In genomic region chr14:89428556-89429196, GRCh38 we compare ENCODE assay signal across 8 cellular contexts. TPM values are rescaled to one million over a fixed set of nuclear protein-coding genes. Genes with fewer than 3 reads are reported as not detected.
A peak's percentile ranks its signal among the peaks of the same experiment; 100 is the strongest.
DNase-seq lines count a peak whose midpoint lies in the region; ATAC-seq and TF ChIP-seq lines count a peak whose summit lies in the region.

No MANE protein-coding gene starts in this region.

- H3K4me2 ChIP-seq in Loucy (ENCODE audit: low read depth, low read length, poor library complexity, severe bottlenecking) = peak overlapping the region; percentile 95

- H3K27me3 ChIP-seq in ACC112 (ENCODE audit: insufficient read depth, low read length) = no peaks in the 10 kb centered on the region
- no peaks in the 10 kb centered on the region for H3K27me3 ChIP-seq in Loucy (ENCODE audit: insufficient read depth, low read length, poor library complexity, severe bottlenecking)
- no peaks in the 10 kb centered on the region for H3K27me3 ChIP-seq in layer of hippocampus (ENCODE audit: control insufficient read depth, insufficient read depth, low read length)
- no peaks in the 10 kb centered on the region for H3K27me3 ChIP-seq in upper lobe of left lung

- H3K36me3 Mint-ChIP-seq in activated CD4-positive, alpha-beta memory T cell treated with anti-CD3 and anti-CD28 coated beads for 36 hours = no peaks in the 10 kb centered on the region

- H3K4me1 ChIP-seq in ACC112 (ENCODE audit: control insufficient read depth, insufficient read depth, low read length, unreplicated experiment) (peaks cover 65% of the 10 kb centered on the region), Loucy (ENCODE audit: insufficient read depth, low read length, poor library complexity, severe bottlenecking) (peaks cover 69% of the 10 kb centered on the region), upper lobe of left lung (peaks cover 21 to 34% (median 31%) of the 10 kb centered on the region in 4 donors)

- WGBS in upper lobe of left lung, 2 donors = 72 to 78% methylated on average over 5 to 17 of the region's 17 CpGs

- TF ChIP-seq CTCF in Loucy (conservative IDR thresholded peaks at IDR 0.05; ENCODE audit: low read length) (no peak), upper lobe of left lung (IDR thresholded peaks at IDR 0.05) (no peak)

- H3K4me3 Mint-ChIP-seq in activated CD4-positive, alpha-beta memory T cell treated with anti-CD3 and anti-CD28 coated beads for 36 hours = peak overlapping the region; percentile 67

- H3K27ac ChIP-seq in ACC112 (ENCODE audit: low read depth, low read length) (peak overlapping the region; percentile 80), layer of hippocampus (ENCODE audit: low read depth, low read length) (peak overlapping the region; percentile 84), upper lobe of left lung (peak overlapping the region in 3 of 4 donors; percentile 54 to 89 (median 79))

- CTCF ChIA-PET in activated CD4-positive, alpha-beta memory T cell treated with anti-CD3 and anti-CD28 coated beads for 36 hours (lab: Charles Lee) = interaction anchor here (0.9 kb wide), 1 partner anchor 251 kb away, joined by 3 read pairs; no protein-coding TSS in a partner anchor

- H3K9ac ChIP-seq in Loucy (ENCODE audit: low read depth, low read length, poor library complexity, severe bottlenecking) = peak overlapping the region; percentile 92

- DNase-seq in activated CD4-positive, alpha-beta memory T cell treated with anti-CD3 and anti-CD28 coated beads for 36 hours = no peak
- peak in 1 of 2 donors; percentile 61 for DNase-seq in upper lobe of left lung
- no peak for DNase-seq in EL
- no peak for DNase-seq in T-helper 9 cell

- H2AFZ ChIP-seq in ACC112 (ENCODE audit: low read length, unreplicated experiment) = peak overlapping the region; percentile 65
- H2AFZ ChIP-seq in Loucy (ENCODE audit: low read length) = no peak overlapping the region

- H3F3A ChIP-seq in Loucy (ENCODE audit: low read depth) = peaks cover 3% of the 10 kb centered on the region; the same call in 1 of the 2 replicates

- no peak for TF ChIP-seq POLR2A in upper lobe of left lung (IDR thresholded peaks at IDR 0.05)

- POLR2A ChIA-PET in activated CD4-positive, alpha-beta memory T cell treated with anti-CD3 and anti-CD28 coated beads for 36 hours (lab: Charles Lee) = interaction anchor here (0.6 to 2.8 kb wide), 8 partner anchors 13 to 255 kb away, joined by 3 to 32 read pairs (median 4); no protein-coding TSS in a partner anchor

- intact Hi-C loops in activated CD4-positive, alpha-beta memory T cell treated with anti-CD3 and anti-CD28 coated beads for 36 hours (cut with micrococcal nuclease) = loop anchor here (1.0 to 2.0 kb wide), 3 partner anchors 152 to 292 kb away; no protein-coding TSS in a partner anchor

- H3K36me3 ChIP-seq in ACC112 (ENCODE audit: insufficient read depth, low read length) (no peaks in the 10 kb centered on the region), Loucy (ENCODE audit: insufficient read depth, low read length) (no peaks in the 10 kb centered on the region), upper lobe of left lung (no peaks in the 10 kb centered on the region)

- no peaks in the 10 kb centered on the region for H3K9me3 Mint-ChIP-seq in activated CD4-positive, alpha-beta memory T cell treated with anti-CD3 and anti-CD28 coated beads for 36 hours

- peak overlapping the region; percentile 88 for H3K27ac Mint-ChIP-seq in activated CD4-positive, alpha-beta memory T cell treated with anti-CD3 and anti-CD28 coated beads for 36 hours

- ATAC-seq in upper lobe of left lung (ENCODE audit: low FRiP score in 2 of 2) (peak in 1 of 2 donors; percentile 30), HG02938 (IDR thresholded peaks at IDR 0.05; ENCODE audit: unreplicated experiment) (no peak)

- no peaks in the 10 kb centered on the region for H3K27me3 Mint-ChIP-seq in activated CD4-positive, alpha-beta memory T cell treated with anti-CD3 and anti-CD28 coated beads for 36 hours

- no peaks in the 10 kb centered on the region for H3K9me2 ChIP-seq in Loucy (replicated peaks; ENCODE audit: low read depth, low read length)

- TF ChIP-seq EP300 in upper lobe of left lung (IDR thresholded peaks at IDR 0.05) = no peak

- peaks cover 72% of the 10 kb centered on the region for H3K4me1 Mint-ChIP-seq in activated CD4-positive, alpha-beta memory T cell treated with anti-CD3 and anti-CD28 coated beads for 36 hours (ENCODE audit: low read depth)

- no peaks in the 10 kb centered on the region for H3K9me3 ChIP-seq in Loucy (ENCODE audit: insufficient read depth, low read depth, low read length)
- no peaks in the 10 kb centered on the region for H3K9me3 ChIP-seq in upper lobe of left lung

- H3K79me2 ChIP-seq in ACC112 (ENCODE audit: control insufficient read depth, insufficient read depth, low read length, unreplicated experiment) (no peaks in the 10 kb centered on the region), Loucy (ENCODE audit: insufficient read depth, low read length) (peaks cover 66% of the 10 kb centered on the region)

- H3K4me3 ChIP-seq in ACC112 (ENCODE audit: low read depth, low read length) = peak overlapping the region; percentile 70
- H3K4me3 ChIP-seq in Loucy (ENCODE audit: low read length, poor library complexity, severe bottlenecking) = peak overlapping the region; percentile 69
- no peak overlapping the region for H3K4me3 ChIP-seq in upper lobe of left lung

- no peaks in the 10 kb centered on the region for H4K20me1 ChIP-seq in Loucy (ENCODE audit: insufficient read depth, low read length, poor library complexity, severe bottlenecking)

RNA-seq across cellular contexts. Expression of gene FOXN3, which starts 11.6 kb away (rescaled TPM):
- 10 to 100 TPM; 59.1 to 63.5 TPM for total RNA-seq in activated CD4-positive, alpha-beta memory T cell treated with anti-CD3 and anti-CD28 coated beads for 36 hours
- total RNA-seq in upper lobe of left lung = 100 to 1,000 TPM in 2 of 6 donors, 10 to 100 TPM in 4; 63.4 to 115 (median 77.2) TPM

Comparison
In these comparisons a context has a peak if more than half of its experiments do, and no peak if none do; other contexts are left out.
1. H3K4me3 ChIP-seq: peak in ACC112 (single experiment) and Loucy (single experiment); none in upper lobe of left lung (0 of 4).
2. Peak in every context shown above with its lines, with median percentiles within 50 percentile points of each other: H3K27ac ChIP-seq.